ENCODE assay signal across 18 cellular contexts in genomic region chr6:134708079-134708478, GRCh38.
DNase-seq lines count a peak whose midpoint lies in the region; TF ChIP-seq lines count a peak whose summit lies in the region.
"Had no signal": no experiment of that assay in that cellular context is flagged by ENCODE, and none has a peak within 500 bp of the region (broad histone marks: within the 10 kb centered on the region; RNA-seq: fewer than 3 reads in every experiment).

No MANE protein-coding gene starts in this region.

- intact Hi-C loops in dorsolateral prefrontal cortex (cut with DNase I), result no loop called here

- no peak overlapping the region for H3K9ac ChIP-seq in SK-N-SH

- no peak for TF ChIP-seq RAD21 in SK-N-SH (IDR thresholded peaks at IDR 0.05; ENCODE audit: low read length)

- DNase-seq in NOMO-1 treated with DMSO at 0.1 percent for 48 hours (lab: John Stamatoyannopoulos, UW; ENCODE audit: unreplicated experiment), result peak; percentile 40
- DNase-seq in NOMO-1 treated with dmso at 0.1 percent for 144 hours (lab: John Stamatoyannopoulos, UW; ENCODE audit: unreplicated experiment), result no peak
- no peak for DNase-seq in SK-N-SH
- DNase-seq in dorsolateral prefrontal cortex, result no peak
- no peak for DNase-seq in coronary artery (ENCODE audit: low spot score)
- DNase-seq in pons (ENCODE audit: low spot score), result no peak
- no peak for DNase-seq in NCI-H82 treated with DMSO at 0.1 percent for 48 hours (lab: John Stamatoyannopoulos, UW; ENCODE audit: unreplicated experiment)
- no peak for DNase-seq in amniotic stem cell (lab: John Stamatoyannopoulos, UW)
- DNase-seq: 8988T, AML-193, GDM1, GOT3, KBM-7, MM.1S, NCI-H1105 treated with DMSO at 0.1 percent for 48 hours, NCI-H2029 treated with DMSO at 0.1 percent for 48 hours, NCI-H2171 had no signal

- TF ChIP-seq CTCF in SK-N-SH (IDR thresholded peaks at IDR 0.05) (no peak), dorsolateral prefrontal cortex (IDR thresholded peaks at IDR 0.05 in 54 of 56, conservative IDR thresholded peaks at IDR 0.05 in 2 of 56; ENCODE audit: low read depth in 1 of 56, partially characterized antibody in 56 of 56) (no peak), coronary artery (IDR thresholded peaks at IDR 0.05) (no peak)

- POLR2A ChIA-PET in SK-N-SH (lab: Yijun Ruan, JAX), result no interaction called here

- no peak overlapping the region for H2AFZ ChIP-seq in SK-N-SH (ENCODE audit: low read depth)

- 69% methylated on average over 1 of the region's 1 CpG for WGBS in SK-N-SH (ENCODE audit: low lambda C conversion rate)

- H3K4me3 ChIP-seq in SK-N-SH (ENCODE audit: low read depth in 2 of 2, low read length in 1 of 2), result no peak overlapping the region
- no peak overlapping the region for H3K4me3 ChIP-seq in dorsolateral prefrontal cortex
- no peak overlapping the region for H3K4me3 ChIP-seq in coronary artery

- H3K27ac ChIP-seq in SK-N-SH (ENCODE audit: low read depth in 2 of 2, low read length in 1 of 2) (0 out of 4 replicates have a peak overlapping the region, but pooled peaks of 1 of the 2 experiments have one; percentile 60), dorsolateral prefrontal cortex (peak overlapping the region in 47 of 59 donors; percentile 8 to 87 (median 49)), coronary artery (no peak overlapping the region)
- H3K27ac ChIP-seq: C4-2B had no signal

- no peak for TF ChIP-seq EP300 in SK-N-SH (IDR thresholded peaks at IDR 0.05; ENCODE audit: borderline replicate concordance in 1 of 2, low read depth in 1 of 2, low read length in 1 of 2)

- H3K4me1 ChIP-seq in SK-N-SH (ENCODE audit: control insufficient read depth in 1 of 2, insufficient read depth in 2 of 2, low read depth in 1 of 2, low read length in 1 of 2), result peaks cover 2 to 9% of the 10 kb centered on the region in 2 experiments; a peak in 3 of 4 replicates

- no peak overlapping the region for H3K4me2 ChIP-seq in SK-N-SH

- H3K27me3 ChIP-seq in SK-N-SH (ENCODE audit: insufficient read depth), result no peaks in the 10 kb centered on the region
- H3K27me3 ChIP-seq in dorsolateral prefrontal cortex, result no peaks in the 10 kb centered on the region

- H3K9me3 ChIP-seq in SK-N-SH, result no peaks in the 10 kb centered on the region

- H3K9me2 ChIP-seq in SK-N-SH, result no peaks in the 10 kb centered on the region

- no peaks in the 10 kb centered on the region for H3K36me3 ChIP-seq in SK-N-SH (replicated peaks in 1 of 2; ENCODE audit: control insufficient read depth in 1 of 2, insufficient read depth in 2 of 2, low read length in 1 of 2)

- no peaks in the 10 kb centered on the region for H4K20me1 ChIP-seq in SK-N-SH (ENCODE audit: insufficient read depth)

- H3K79me2 ChIP-seq in SK-N-SH (ENCODE audit: insufficient read depth), result no peaks in the 10 kb centered on the region

- peaks cover 3% of the 10 kb centered on the region for H3F3A ChIP-seq in SK-N-SH (replicated peaks; ENCODE audit: insufficient read depth)

- CTCF ChIA-PET in SK-N-SH (lab: Yijun Ruan, JAX), result interaction anchor here (1.0 to 1.2 kb wide), 2 partner anchors 16 to 115 kb away, joined by 4 read pairs; no protein-coding TSS in a partner anchor

TF ChIP-seq in SK-N-SH, 30 proteins besides CTCF, POLR2A, EP300 and RAD21:
- TF ChIP-seq TEAD4 (IDR thresholded peaks at IDR 0.05; ENCODE audit: borderline replicate concordance, insufficient read depth) (no peak), IRF3 (IDR thresholded peaks at IDR 0.05; ENCODE audit: low read depth, low read length) (no peak), PBX3 (IDR thresholded peaks at IDR 0.05) (0 out of 2 replicates have a peak, but pooled peaks have one; percentile 18), FOSL2 (IDR thresholded peaks at IDR 0.05; ENCODE audit: borderline replicate concordance, low read depth) (no peak), JUND (IDR thresholded peaks at IDR 0.05) (no peak), GABPA (IDR thresholded peaks at IDR 0.05; ENCODE audit: low read depth) (no peak), RCOR1 (IDR thresholded peaks at IDR 0.05; ENCODE audit: low read length) (no peak), TCF12 (IDR thresholded peaks at IDR 0.05) (no peak)
TF ChIP-seq in SK-N-SH: peak in this region for 1.

Comparison
In these comparisons a context has a peak if more than half of its experiments do, and no peak if none do; other contexts are left out.
1. H3K27ac ChIP-seq: peak in dorsolateral prefrontal cortex (47 of 59); none in coronary artery (0 of 2).